ENCODE assay signal across 17 cellular contexts in the genomic region with DNA sequence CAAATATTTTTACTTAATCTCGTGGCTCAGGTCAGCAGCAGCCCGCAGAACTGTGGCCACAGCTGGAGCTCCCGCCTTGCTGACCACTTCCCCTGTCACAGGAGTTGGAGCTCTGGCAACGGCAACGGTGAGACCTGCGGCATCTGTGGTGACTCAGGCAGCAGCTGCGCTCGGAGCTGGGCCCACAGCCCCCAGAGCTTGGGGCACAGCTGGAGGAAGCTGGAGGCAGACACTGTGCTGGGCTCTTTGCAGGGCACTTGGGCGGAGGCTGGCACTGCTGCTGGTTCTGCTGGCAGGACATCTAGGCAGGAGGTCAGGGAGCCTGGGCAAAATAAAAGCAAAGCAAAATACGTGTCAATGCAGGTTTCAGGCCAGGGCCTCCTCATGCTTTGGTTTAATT. TPM values are rescaled to one million over a fixed set of nuclear protein-coding genes. Genes with fewer than 3 reads are reported as not detected.
DNase-seq lines count a peak whose midpoint lies in the region; ATAC-seq and TF ChIP-seq lines count a peak whose summit lies in the region.
"Had no signal": no experiment of that assay in that cellular context is flagged by ENCODE, and none has a peak within 500 bp of the region (broad histone marks: within the 10 kb centered on the region; RNA-seq: fewer than 3 reads in every experiment).

A gene with protein sequence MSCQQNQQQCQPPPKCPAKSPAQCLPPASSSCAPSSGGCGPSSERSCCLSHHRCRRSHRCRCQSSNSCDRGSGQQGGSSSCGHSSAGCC (minus strand): TSS at position 301 of the 400 bp plus-strand sequence. CDS start 0 bp downstream, at position 301.

- H2AFZ ChIP-seq in Karpas-422 (ENCODE audit: low read length), result no peak within 1 kb of the TSS

- 21 to 39% (median 22%) methylated on average over 10 of the region's 10 CpGs for WGBS in psoas muscle, 3 donors

- H3K36me3 ChIP-seq in Karpas-422 (ENCODE audit: insufficient read depth, low read length) (no peaks in the 10 kb centered on the region), psoas muscle (ENCODE audit: insufficient read depth in 1 of 2, low read depth in 1 of 2) (no peaks in the 10 kb centered on the region)
- H3K36me3 ChIP-seq: cardiac muscle cell had no signal

- no peak within 1 kb of the TSS for H3K4me3 Mint-ChIP-seq in activated naive CD4-positive, alpha-beta T cell treated with anti-CD3 and anti-CD28 coated beads, Interleukin-2, amount 10 ng/mL, durations not matched to agents 7 days and 5 days
- H3K4me3 Mint-ChIP-seq: T-helper 1 cell treated with Interleukin-12 subunit alpha and Interleukin-12 subunit beta and Interleukin-4 antibody, amounts not matched to agents 30 μg/mL and 1 μg/mL, for 36 hours had no signal

- no peaks in the 10 kb centered on the region for H3K79me2 ChIP-seq in Karpas-422 (ENCODE audit: low read length)

- peaks cover 19% of the 10 kb centered on the region for H3K9me3 ChIP-seq in Karpas-422 (ENCODE audit: low read length)
- peaks cover 10% of the 10 kb centered on the region for H3K9me3 ChIP-seq in psoas muscle

- H3K4me1 ChIP-seq in Karpas-422 (ENCODE audit: low read length) (no peaks in the 10 kb centered on the region), psoas muscle (no peaks in the 10 kb centered on the region)

- intact Hi-C loops in psoas muscle (cut with DNase I), result no loop called here

- no peak within 1 kb of the TSS for H3K4me3 ChIP-seq in Karpas-422 (ENCODE audit: low read length)
- H3K4me3 ChIP-seq in psoas muscle, result no peak within 1 kb of the TSS
- H3K4me3 ChIP-seq: cardiac muscle cell, skin epidermis had no signal

- no peak within 1 kb of the TSS for H3K9ac ChIP-seq in Karpas-422 (ENCODE audit: low read length)

- peaks cover 28% of the 10 kb centered on the region for H3K27me3 Mint-ChIP-seq in activated naive CD4-positive, alpha-beta T cell treated with anti-CD3 and anti-CD28 coated beads, Interleukin-2, amount 10 ng/mL, durations not matched to agents 7 days and 5 days

- ATAC-seq in psoas muscle, result peak; percentile 30 to 67 (median 42)
- no peak for ATAC-seq in GM19397 (IDR thresholded peaks at IDR 0.05; ENCODE audit: unreplicated experiment)

- H3K27ac Mint-ChIP-seq in activated naive CD4-positive, alpha-beta T cell treated with anti-CD3 and anti-CD28 coated beads, Interleukin-2, amount 10 ng/mL, durations not matched to agents 7 days and 5 days, result no peak within 1 kb of the TSS
- H3K27ac Mint-ChIP-seq: naive B cell; T-helper 1 cell treated with Interleukin-12 subunit alpha and Interleukin-12 subunit beta and Interleukin-4 antibody, amounts not matched to agents 30 μg/mL and 1 μg/mL, for 36 hours had no signal

- H3K9me3 Mint-ChIP-seq in activated naive CD4-positive, alpha-beta T cell treated with anti-CD3 and anti-CD28 coated beads, Interleukin-2, amount 10 ng/mL, durations not matched to agents 7 days and 5 days, result peaks cover 6% of the 10 kb centered on the region

- peak; percentile 32 for DNase-seq in NK-92 treated with Interleukin-12 subunit alpha and Interleukin-12 subunit beta, amount 100 ng/mL, for 24 hours (lab: John Stamatoyannopoulos, UW)
- DNase-seq in NK-92 (lab: John Stamatoyannopoulos, UW; ENCODE audit: unreplicated experiment) (no peak), Karpas-422 (peak; percentile 2), SW480 (ENCODE audit: low spot score) (peak; percentile 26), psoas muscle (peak in 1 of 2 donors; percentile 62), nucleus accumbens (lab: John Stamatoyannopoulos, UW) (no peak)
- no peak for DNase-seq in activated naive CD4-positive, alpha-beta T cell treated with anti-CD3 and anti-CD28 coated beads, Interleukin-2, amount 10 ng/mL, durations not matched to agents 7 days and 5 days
- DNase-seq: activated naive CD4-positive, alpha-beta T cell; naive B cell; NCI-H187 had no signal

- no peaks in the 10 kb centered on the region for H3K36me3 Mint-ChIP-seq in activated naive CD4-positive, alpha-beta T cell treated with anti-CD3 and anti-CD28 coated beads, Interleukin-2, amount 10 ng/mL, durations not matched to agents 7 days and 5 days

- H3K27me3 ChIP-seq in Karpas-422 (ENCODE audit: low read length) (no peaks in the 10 kb centered on the region; the same call in 1 of the 2 replicates), psoas muscle (ENCODE audit: insufficient read depth in 3 of 3, low read length in 2 of 3) (no peaks in the 10 kb centered on the region)
- H3K27me3 ChIP-seq: cardiac muscle cell had no signal

- TF ChIP-seq CTCF in psoas muscle (IDR thresholded peaks at IDR 0.05), result no peak

- no peak within 1 kb of the TSS for H3K4me2 ChIP-seq in Karpas-422 (ENCODE audit: low read depth, low read length, poor library complexity, severe bottlenecking)

- H4K20me1 ChIP-seq in Karpas-422 (ENCODE audit: insufficient read depth, low read depth, low read length), result no peaks in the 10 kb centered on the region

- H3K27ac ChIP-seq in Karpas-422 (ENCODE audit: low read length), result no peak within 1 kb of the TSS
- no peak within 1 kb of the TSS for H3K27ac ChIP-seq in psoas muscle
- H3K27ac ChIP-seq: 22Rv1, cardiac muscle cell, skin epidermis had no signal

- CTCF ChIA-PET in activated naive CD4-positive, alpha-beta T cell treated with anti-CD3 and anti-CD28 coated beads, Interleukin-2, amount 10 ng/mL, durations not matched to agents 7 days and 5 days (lab: Charles Lee), result interaction anchor here (0.8 to 1.6 kb wide), 7 partner anchors 17 to 175 kb away, joined by 3 to 6 read pairs (median 3); no protein-coding TSS in a partner anchor

- H3K4me1 Mint-ChIP-seq in activated naive CD4-positive, alpha-beta T cell treated with anti-CD3 and anti-CD28 coated beads, Interleukin-2, amount 10 ng/mL, durations not matched to agents 7 days and 5 days, result no peaks in the 10 kb centered on the region
- H3K4me1 Mint-ChIP-seq: naive B cell had no signal

- no peaks in the 10 kb centered on the region for H3K9me2 ChIP-seq in Karpas-422 (replicated peaks; ENCODE audit: insufficient read depth, low read length)

RNA-seq across cellular contexts. Expression of the gene that starts here (rescaled TPM):
- not detected in 2 replicates for total RNA-seq in Karpas-422 (2014; rRNA removed; shearing (Covaris generic); ENCODE audit: low replicate concordance)
- not detected for total RNA-seq in psoas muscle
- polyA plus RNA-seq in psoas muscle, result not detected
- total RNA-seq: cardiac muscle cell, kidney epithelial cell had no signal
- polyA plus RNA-seq: cardiac muscle cell, thymus had no signal

Comparison
In these comparisons a context has a peak if more than half of its experiments do, and no peak if none do; other contexts are left out.
1. DNase-seq: peak in NK-92 treated with Interleukin-12 subunit alpha and Interleukin-12 subunit beta, amount 100 ng/mL, for 24 hours (single experiment) and SW480 (single experiment); none in NK-92 (single experiment), activated naive CD4-positive, alpha-beta T cell treated with anti-CD3 and anti-CD28 coated beads, Interleukin-2, amount 10 ng/mL, durations not matched to agents 7 days and 5 days (single experiment) and nucleus accumbens (0 of 56).
2. Peak in DNase-seq in Karpas-422; RNA of the gene not detected or under 1 TPM.
3. Peak in ATAC-seq in psoas muscle; RNA of the gene not detected or under 1 TPM.